ENCODE assay signal across 8 cellular contexts in genomic region chr1:225763815-225764548, GRCh38. TPM values are rescaled to one million over a fixed set of nuclear protein-coding genes. Genes with fewer than 3 reads are reported as not detected.
DNase-seq lines count a peak whose midpoint lies in the region; ATAC-seq, FAIRE-seq and TF ChIP-seq lines count a peak whose summit lies in the region.

No MANE protein-coding gene starts in this region.

- intact Hi-C loops in activated CD8-positive, alpha-beta T cell treated with anti-CD3 and anti-CD28 coated beads for 36 hours (cut with micrococcal nuclease): no loop called here

- POLR2A ChIA-PET in activated CD8-positive, alpha-beta T cell treated with anti-CD3 and anti-CD28 coated beads for 36 hours (lab: Charles Lee): interaction anchor here (0.7 to 1.3 kb wide), 4 partner anchors 9 to 197 kb away, joined by 3 to 4 read pairs (median 3); partner anchors contain the start of gene SRP9

- no peak for ATAC-seq in activated CD8-positive, alpha-beta T cell treated with anti-CD3 and anti-CD28 coated beads for 36 hours
- no peak for ATAC-seq in activated T-cell treated with anti-CD3 and anti-CD28 coated beads, Interleukin-2, amount 50 U/mL, for 4 hours
- ATAC-seq in activated CD4-positive, CD25-positive, alpha-beta regulatory T cell treated with anti-CD3 and anti-CD28 coated beads, Interleukin-2, amount 50 U/mL, for 24 hours: no peak

- H3K4me1 Mint-ChIP-seq in activated CD8-positive, alpha-beta T cell treated with anti-CD3 and anti-CD28 coated beads for 36 hours (ENCODE audit: low read depth): no peaks in the 10 kb centered on the region
- H3K4me1 Mint-ChIP-seq in activated T-cell treated with anti-CD3 and anti-CD28 coated beads, Interleukin-2, amount 50 U/mL, for 4 hours (ENCODE audit: low read depth): no peaks in the 10 kb centered on the region

- CTCF ChIA-PET in activated CD8-positive, alpha-beta T cell treated with anti-CD3 and anti-CD28 coated beads for 36 hours (lab: Charles Lee): interaction anchor here (0.8 to 1.3 kb wide), 4 partner anchors 14 to 445 kb away, joined by 3 to 5 read pairs (median 3); partner anchors contain the start of gene SRP9

- no peaks in the 10 kb centered on the region for H3K9me3 Mint-ChIP-seq in activated CD8-positive, alpha-beta T cell treated with anti-CD3 and anti-CD28 coated beads for 36 hours
- H3K9me3 Mint-ChIP-seq in activated T-cell treated with anti-CD3 and anti-CD28 coated beads, Interleukin-2, amount 50 U/mL, for 4 hours: no peaks in the 10 kb centered on the region

- no peaks in the 10 kb centered on the region for H3K36me3 ChIP-seq in brain microvascular endothelial cell (replicated peaks)

- in situ Hi-C loops in brain microvascular endothelial cell (cut with HindIII; ENCODE audit: low pct_ligation_motif_present, low sequenced_read_pairs): loop anchor here (25.0 kb wide), 1 partner anchor 202 kb away; no protein-coding TSS in a partner anchor

- H3K4me3 ChIP-seq in brain microvascular endothelial cell (ENCODE audit: low read depth, low read length): no peak overlapping the region

- H3K27ac ChIP-seq in brain microvascular endothelial cell: peak overlapping the region; percentile 46

- DNase-seq in NOMO-1 treated with DMSO at 0.1 percent for 48 hours (lab: John Stamatoyannopoulos, UW; ENCODE audit: unreplicated experiment) (peak; percentile 26), NOMO-1 treated with dmso at 0.1 percent for 144 hours (lab: John Stamatoyannopoulos, UW; ENCODE audit: unreplicated experiment) (no peak), brain microvascular endothelial cell (peak; percentile 40), lung microvascular endothelial cell (ENCODE audit: low read depth in 2 of 2) (peak; percentile 51 to 60), urothelium cell line (ENCODE audit: low spot score) (peak; percentile 27)
- DNase-seq in activated CD8-positive, alpha-beta T cell treated with anti-CD3 and anti-CD28 coated beads for 36 hours: no peak
- DNase-seq in activated T-cell treated with anti-CD3 and anti-CD28 coated beads, Interleukin-2, amount 50 U/mL, for 4 hours: no peak

- FAIRE-seq in urothelium cell line (lab: Jason Lieb, UNC): no peak

- H3K27me3 Mint-ChIP-seq in activated CD8-positive, alpha-beta T cell treated with anti-CD3 and anti-CD28 coated beads for 36 hours: no peaks in the 10 kb centered on the region
- peaks cover 8% of the 10 kb centered on the region for H3K27me3 Mint-ChIP-seq in activated T-cell treated with anti-CD3 and anti-CD28 coated beads, Interleukin-2, amount 50 U/mL, for 4 hours (ENCODE audit: low read depth)

- TF ChIP-seq CTCF in brain microvascular endothelial cell (IDR thresholded peaks at IDR 0.05; ENCODE audit: low read depth, low read length, missing control alignments): no peak
- TF ChIP-seq CTCF in activated CD8-positive, alpha-beta T cell treated with anti-CD3 and anti-CD28 coated beads for 36 hours (IDR thresholded peaks at IDR 0.05): no peak

- H3K27ac Mint-ChIP-seq in activated CD8-positive, alpha-beta T cell treated with anti-CD3 and anti-CD28 coated beads for 36 hours: no peak overlapping the region

- H3K36me3 Mint-ChIP-seq in activated CD8-positive, alpha-beta T cell treated with anti-CD3 and anti-CD28 coated beads for 36 hours (ENCODE audit: low read depth): no peaks in the 10 kb centered on the region
- H3K36me3 Mint-ChIP-seq in activated T-cell treated with anti-CD3 and anti-CD28 coated beads, Interleukin-2, amount 50 U/mL, for 4 hours (ENCODE audit: insufficient read depth): no peaks in the 10 kb centered on the region

- H3K27me3 ChIP-seq in brain microvascular endothelial cell (replicated peaks): no peaks in the 10 kb centered on the region

- H3K4me3 Mint-ChIP-seq in activated CD8-positive, alpha-beta T cell treated with anti-CD3 and anti-CD28 coated beads for 36 hours: no peak overlapping the region
- H3K4me3 Mint-ChIP-seq in activated T-cell treated with anti-CD3 and anti-CD28 coated beads, Interleukin-2, amount 50 U/mL, for 4 hours: no peak overlapping the region

RNA-seq across cellular contexts. Expression of gene SRP9, which starts 13.6 kb away (rescaled TPM):
- total RNA-seq in lung microvascular endothelial cell: 136 and 170 TPM in 2 replicates
- 100 to 1,000 TPM; 275 to 304 TPM for total RNA-seq in activated CD8-positive, alpha-beta T cell treated with anti-CD3 and anti-CD28 coated beads for 36 hours
- total RNA-seq in activated T-cell treated with anti-CD3 and anti-CD28 coated beads, Interleukin-2, amount 50 U/mL, for 4 hours: 100 to 1,000 TPM; 261 to 287 (median 273) TPM

RNA-seq across cellular contexts. Expression of gene EPHX1, which starts 45.9 kb away (rescaled TPM):
- total RNA-seq in lung microvascular endothelial cell: 27.2 and 50.4 TPM in 2 replicates
- total RNA-seq in activated CD8-positive, alpha-beta T cell treated with anti-CD3 and anti-CD28 coated beads for 36 hours: 1 to 10 TPM; 2.1 to 3.6 TPM
- total RNA-seq in activated T-cell treated with anti-CD3 and anti-CD28 coated beads, Interleukin-2, amount 50 U/mL, for 4 hours: 1 to 10 TPM; 1.8 to 2.2 (median 1.9) TPM

Comparison
In these comparisons a context has a peak if more than half of its experiments do, and no peak if none do; other contexts are left out.
1. DNase-seq: peak in NOMO-1 treated with DMSO at 0.1 percent for 48 hours (single experiment), brain microvascular endothelial cell (single experiment), lung microvascular endothelial cell (2 of 2) and urothelium cell line (single experiment); none in NOMO-1 treated with dmso at 0.1 percent for 144 hours (single experiment), activated CD8-positive, alpha-beta T cell treated with anti-CD3 and anti-CD28 coated beads for 36 hours (single experiment) and activated T-cell treated with anti-CD3 and anti-CD28 coated beads, Interleukin-2, amount 50 U/mL, for 4 hours (single experiment).